In the genomic region with DNA sequence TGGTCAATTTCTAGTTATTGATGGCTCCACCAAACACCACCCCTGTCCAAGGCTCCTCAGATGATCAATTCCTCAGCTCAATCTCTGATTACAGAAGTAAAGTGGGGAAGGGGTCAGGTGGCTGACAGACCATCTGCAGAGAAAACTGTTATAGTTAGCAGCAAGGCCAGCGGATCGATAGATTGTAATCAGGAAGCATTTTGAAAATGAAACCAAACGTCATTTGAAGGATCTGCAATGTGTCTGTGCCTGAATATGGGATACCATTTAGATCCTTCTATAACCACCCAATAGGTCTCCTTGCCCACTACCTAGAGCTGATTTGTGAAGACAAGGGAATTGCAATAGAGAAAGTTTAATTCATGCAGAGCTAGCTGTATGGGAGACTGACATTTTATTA, we compare ENCODE assay signal across 24 cellular contexts. TPM values are rescaled to one million over a fixed set of nuclear protein-coding genes. Genes with fewer than 3 reads are reported as not detected.
"Had no signal": no experiment of that assay in that cellular context is flagged by ENCODE, and none has a peak within 500 bp of the region (broad histone marks: within the 10 kb centered on the region; RNA-seq: fewer than 3 reads in every experiment).

No MANE protein-coding gene starts in this region.

- H3K4me3 ChIP-seq: breast epithelium, SK-N-MC had no signal

- H3K4me3 Mint-ChIP-seq: activated CD4-positive, alpha-beta T cell treated with anti-CD3 and anti-CD28 coated beads for 36 hours; activated CD8-positive, alpha-beta T cell treated with anti-CD3 and anti-CD28 coated beads for 36 hours; activated naive CD4-positive, alpha-beta T cell treated with anti-CD3 and anti-CD28 coated beads, Interleukin-2, amount 50 U/mL, for 24 hours; activated T-cell treated with anti-CD3 and anti-CD28 coated beads, Interleukin-2, amount 50 U/mL, for 72 hours; T-cell had no signal

- H3K27me3 Mint-ChIP-seq: activated CD4-positive, alpha-beta T cell treated with anti-CD3 and anti-CD28 coated beads for 36 hours; activated CD8-positive, alpha-beta T cell treated with anti-CD3 and anti-CD28 coated beads for 36 hours; activated naive CD4-positive, alpha-beta T cell treated with anti-CD3 and anti-CD28 coated beads, Interleukin-2, amount 50 U/mL, for 24 hours; T-cell had no signal

- H3K27ac Mint-ChIP-seq: activated CD4-positive, alpha-beta T cell treated with anti-CD3 and anti-CD28 coated beads for 36 hours; activated CD8-positive, alpha-beta T cell treated with anti-CD3 and anti-CD28 coated beads for 36 hours; activated naive CD4-positive, alpha-beta T cell treated with anti-CD3 and anti-CD28 coated beads, Interleukin-2, amount 50 U/mL, for 24 hours; activated T-cell treated with anti-CD3 and anti-CD28 coated beads, Interleukin-2, amount 50 U/mL, for 72 hours; T-cell had no signal

- H3K4me1 Mint-ChIP-seq: activated CD4-positive, alpha-beta T cell treated with anti-CD3 and anti-CD28 coated beads for 36 hours; activated naive CD4-positive, alpha-beta T cell treated with anti-CD3 and anti-CD28 coated beads, Interleukin-2, amount 50 U/mL, for 24 hours had no signal

- H3K27me3 ChIP-seq: breast epithelium had no signal

- ATAC-seq: activated CD4-positive, alpha-beta T cell treated with anti-CD3 and anti-CD28 coated beads for 36 hours; activated CD8-positive, alpha-beta T cell treated with anti-CD3 and anti-CD28 coated beads for 36 hours; activated T-cell treated with anti-CD3 and anti-CD28 coated beads, Interleukin-2, amount 50 U/mL, for 72 hours; T-cell had no signal

- DNase-seq: activated CD4-positive, alpha-beta T cell treated with anti-CD3 and anti-CD28 coated beads for 36 hours; activated CD4-positive, alpha-beta T cell treated with anti-CD3 and anti-CD28 coated beads, Interleukin-2, amount 50 U/mL, for 1 hour; activated CD4-positive, CD25-positive, alpha-beta regulatory T cell; activated CD8-positive, alpha-beta memory T cell treated with anti-CD3 and anti-CD28 coated beads, Interleukin-2, amount 50 U/mL, for 4 hours; activated CD8-positive, alpha-beta T cell treated with anti-CD3 and anti-CD28 coated beads for 36 hours; activated naive CD4-positive, alpha-beta T cell; activated T-cell treated with anti-CD3 and anti-CD28 coated beads, Interleukin-2, amount 50 U/mL, for 72 hours; aorta; caudate nucleus; Kasumi-1; NCI-H1105 treated with DMSO at 0.1 percent for 48 hours; NCI-H146; NCI-H187 treated with DMSO at 0.1 percent for 48 hours; NCI-H2081 treated with DMSO at 0.1 percent for 48 hours; NCI-H446; NCI-H524; SIG-M5; T-cell; T-helper 2 cell; T1000 had no signal

- H3K36me3 Mint-ChIP-seq: activated naive CD4-positive, alpha-beta T cell treated with anti-CD3 and anti-CD28 coated beads, Interleukin-2, amount 50 U/mL, for 24 hours; T-cell had no signal

- H3K27ac ChIP-seq: breast epithelium, SK-N-MC had no signal

- H3K9me3 ChIP-seq: breast epithelium had no signal

- H3K9me3 Mint-ChIP-seq: activated CD8-positive, alpha-beta T cell treated with anti-CD3 and anti-CD28 coated beads for 36 hours; activated naive CD4-positive, alpha-beta T cell treated with anti-CD3 and anti-CD28 coated beads, Interleukin-2, amount 50 U/mL, for 24 hours; activated T-cell treated with anti-CD3 and anti-CD28 coated beads, Interleukin-2, amount 50 U/mL, for 72 hours; T-cell had no signal

- H3K4me1 ChIP-seq: breast epithelium had no signal

- H3K36me3 ChIP-seq: breast epithelium had no signal

RNA-seq across cellular contexts. Expression of a gene that starts 11.6 kb away (rescaled TPM):
- total RNA-seq: activated CD4-positive, alpha-beta T cell treated with anti-CD3 and anti-CD28 coated beads for 36 hours; activated CD8-positive, alpha-beta T cell treated with anti-CD3 and anti-CD28 coated beads for 36 hours; activated T-cell treated with anti-CD3 and anti-CD28 coated beads, Interleukin-2, amount 50 U/mL, for 72 hours; RPMI7951 had no signal
- polyA plus RNA-seq: aorta had no signal

RNA-seq across cellular contexts. Expression of a gene that starts 25.0 kb away (rescaled TPM):
- total RNA-seq: activated CD8-positive, alpha-beta T cell treated with anti-CD3 and anti-CD28 coated beads for 36 hours; activated T-cell treated with anti-CD3 and anti-CD28 coated beads, Interleukin-2, amount 50 U/mL, for 72 hours; RPMI7951; T-cell had no signal
- polyA plus RNA-seq: aorta had no signal

RNA-seq across cellular contexts. Expression of a gene that starts 39.1 kb away (rescaled TPM):
- polyA plus RNA-seq: aorta had no signal
